ENCODE assay signal across 1 cellular context in genomic region chrX:71251456-71251973, GRCh38.
TF ChIP-seq lines count a peak whose summit lies in the region.

No MANE protein-coding gene starts in this region.

TF ChIP-seq in SK-N-SH, 30 proteins besides CTCF, POLR2A, EP300 and RAD21 (continued from another document):
- TF ChIP-seq POLR2AphosphoS5 (IDR thresholded peaks at IDR 0.05; ENCODE audit: low read depth, low read length) (no peak), NFIC (IDR thresholded peaks at IDR 0.05; ENCODE audit: borderline replicate concordance) (no peak), TEAD4 (IDR thresholded peaks at IDR 0.05; ENCODE audit: borderline replicate concordance, insufficient read depth) (no peak), ELF1 (IDR thresholded peaks at IDR 0.05) (no peak), GATA2 (CRISPR knock-in tag; IDR thresholded peaks at IDR 0.05) (no peak), IRF3 (IDR thresholded peaks at IDR 0.05; ENCODE audit: low read depth, low read length) (no peak), PBX3 (IDR thresholded peaks at IDR 0.05) (no peak), RXRA (IDR thresholded peaks at IDR 0.05; ENCODE audit: borderline replicate concordance, low read depth) (no peak)
